Comparison of ENCODE assay signal across 8 cellular contexts in genomic region chr3:157162620-157163019, GRCh38. TPM values are rescaled to one million over a fixed set of nuclear protein-coding genes. Genes with fewer than 3 reads are reported as not detected.
DNase-seq lines count a peak whose midpoint lies in the region; ATAC-seq and TF ChIP-seq lines count a peak whose summit lies in the region.
"Not testable (repeated sequence)": the region's sequence is repeated elsewhere in the genome, so short reads cannot be mapped to it uniquely, and the experiment has no call there.

No MANE protein-coding gene starts in this region.

- BruUV-seq in Calu3 (replicated peaks; lab: Mats Ljungman, UMichigan): not testable (repeated sequence)

- not testable (repeated sequence) for H3K9me3 Mint-ChIP-seq in Calu3 (ENCODE audit: low read depth, unreplicated experiment); activated CD4-positive, alpha-beta T cell treated with anti-CD3 and anti-CD28 coated beads, Interleukin-2, amount 10 ng/mL, durations not matched to agents 7 days and 5 days; central memory CD8-positive, alpha-beta T cell; mesothelial cell of epicardium

- H3K9me3 ChIP-seq in stomach: not testable (repeated sequence)

- ATAC-seq in central memory CD8-positive, alpha-beta T cell (replicated peaks; ENCODE audit: extremely low read depth, poor library complexity, severe bottlenecking): not testable (repeated sequence)

- not testable (repeated sequence) for H3K27me3 Mint-ChIP-seq in Calu3 (ENCODE audit: unreplicated experiment); activated CD4-positive, alpha-beta T cell treated with anti-CD3 and anti-CD28 coated beads, Interleukin-2, amount 10 ng/mL, durations not matched to agents 7 days and 5 days; central memory CD8-positive, alpha-beta T cell; mesothelial cell of epicardium (ENCODE audit: low read depth)

- H3K4me1 Mint-ChIP-seq in Calu3 (ENCODE audit: low read depth, unreplicated experiment) (peaks cover 53% of the 10 kb centered on the region), mesothelial cell of epicardium (peaks cover 21% of the 10 kb centered on the region)
- H3K4me1 Mint-ChIP-seq in activated CD4-positive, alpha-beta T cell treated with anti-CD3 and anti-CD28 coated beads, Interleukin-2, amount 10 ng/mL, durations not matched to agents 7 days and 5 days: peaks cover 32% of the 10 kb centered on the region
- peaks cover 27% of the 10 kb centered on the region for H3K4me1 Mint-ChIP-seq in central memory CD8-positive, alpha-beta T cell

- CTCF ChIA-PET in Calu3 (lab: Charles Lee): interaction anchor here (0.6 to 1.6 kb wide), 4 partner anchors 13 to 337 kb away, joined by 3 to 15 read pairs (median 4); no protein-coding TSS in a partner anchor
- CTCF ChIA-PET in activated CD4-positive, alpha-beta T cell treated with anti-CD3 and anti-CD28 coated beads, Interleukin-2, amount 10 ng/mL, durations not matched to agents 7 days and 5 days (lab: Charles Lee): interaction anchor here (1.3 to 1.7 kb wide), 4 partner anchors 9 to 25 kb away, joined by 4 to 6 read pairs (median 6); no protein-coding TSS in a partner anchor

- not testable (repeated sequence) for H3K27ac Mint-ChIP-seq in Calu3 (ENCODE audit: unreplicated experiment)
- H3K27ac Mint-ChIP-seq in activated CD4-positive, alpha-beta T cell treated with anti-CD3 and anti-CD28 coated beads, Interleukin-2, amount 10 ng/mL, durations not matched to agents 7 days and 5 days: peak overlapping the region; percentile 72
- peak overlapping the region; percentile 29 for H3K27ac Mint-ChIP-seq in central memory CD8-positive, alpha-beta T cell (ENCODE audit: low read depth)
- H3K27ac Mint-ChIP-seq in mesothelial cell of epicardium: peak overlapping the region; percentile 99

- peak; percentile 58 for DNase-seq in Calu3
- DNase-seq in HUDEP-2 (lab: John Stamatoyannopoulos, UW; ENCODE audit: unreplicated experiment in 76 of 76): peak in 62 of 76 experiments; percentile 6 to 76 (median 50)
- DNase-seq in OCI-M1 (lab: John Stamatoyannopoulos, UW): peak; percentile 52
- DNase-seq in activated CD4-positive, alpha-beta T cell treated with anti-CD3 and anti-CD28 coated beads, Interleukin-2, amount 10 ng/mL, durations not matched to agents 7 days and 5 days; central memory CD8-positive, alpha-beta T cell (ENCODE audit: low spot score in 2 of 2); mesothelial cell of epicardium (ENCODE audit: low spot score in 2 of 2, unreplicated experiment in 2 of 2): not testable (repeated sequence)
- peak; percentile 12 for DNase-seq in foreskin melanocyte
- peak; percentile 46 for DNase-seq in stomach

- not testable (repeated sequence) for H3K4me3 Mint-ChIP-seq in Calu3 (ENCODE audit: low read depth, unreplicated experiment); activated CD4-positive, alpha-beta T cell treated with anti-CD3 and anti-CD28 coated beads, Interleukin-2, amount 10 ng/mL, durations not matched to agents 7 days and 5 days; central memory CD8-positive, alpha-beta T cell; mesothelial cell of epicardium

- intact Hi-C loops in Calu3 (cut with micrococcal nuclease; ENCODE audit: unreplicated experiment): loop anchor here (5.0 kb wide), 1 partner anchor 335 kb away; no protein-coding TSS in a partner anchor
- intact Hi-C loops in stomach (cut with DNase I; ENCODE audit: low total_unique reads): not testable (repeated sequence)

- H3K4me1 ChIP-seq in stomach: peaks cover 12 to 40% (median 28%) of the 10 kb centered on the region in 4 donors

- H3K36me3 ChIP-seq in stomach: peaks cover 9 to 12% (median 11%) of the 10 kb centered on the region in 4 donors

- not testable (repeated sequence) for H3K27ac ChIP-seq in stomach

- not testable (repeated sequence) for TF ChIP-seq POLR2A in stomach (IDR thresholded peaks at IDR 0.05)

- 49 to 77% (median 69%) methylated on average over 6 to 7 of the region's 7 CpGs for WGBS in stomach, 5 donors

- not testable (repeated sequence) for TF ChIP-seq EP300 in stomach (IDR thresholded peaks at IDR 0.05)

- POLR2A ChIA-PET in activated CD4-positive, alpha-beta T cell treated with anti-CD3 and anti-CD28 coated beads, Interleukin-2, amount 10 ng/mL, durations not matched to agents 7 days and 5 days (lab: Charles Lee): not testable (repeated sequence)

- H3K4me3 ChIP-seq in stomach: not testable (repeated sequence)

- peak; percentile 36 for TF ChIP-seq CTCF in Calu3 (IDR thresholded peaks at IDR 0.05; ENCODE audit: unreplicated experiment)
- not testable (repeated sequence) for TF ChIP-seq CTCF in mesothelial cell of epicardium (IDR thresholded peaks at IDR 0.05; ENCODE audit: unreplicated experiment); stomach (IDR thresholded peaks at IDR 0.05)

- H3K36me3 Mint-ChIP-seq in Calu3 (ENCODE audit: insufficient read depth, unreplicated experiment): peaks cover 54% of the 10 kb centered on the region
- peaks cover 28% of the 10 kb centered on the region for H3K36me3 Mint-ChIP-seq in activated CD4-positive, alpha-beta T cell treated with anti-CD3 and anti-CD28 coated beads, Interleukin-2, amount 10 ng/mL, durations not matched to agents 7 days and 5 days (ENCODE audit: low read depth)
- H3K36me3 Mint-ChIP-seq in central memory CD8-positive, alpha-beta T cell (ENCODE audit: insufficient read depth): peaks cover 35% of the 10 kb centered on the region
- peaks cover 14% of the 10 kb centered on the region for H3K36me3 Mint-ChIP-seq in mesothelial cell of epicardium

- H3K27me3 ChIP-seq in stomach: not testable (repeated sequence)

RNA-seq across cellular contexts. Expression of gene CCNL1, which starts 2.7 kb away (rescaled TPM):
- total RNA-seq in Calu3 (2022) (291 and 303 TPM in 2 replicates), mesothelial cell of epicardium (248 to 276 TPM (median 261 TPM) in 3 replicates), stomach (100 to 1,000 TPM in 4 of 5 donors, 10 to 100 TPM in 1; 63.1 to 484 (median 434) TPM)
- total RNA-seq in activated CD4-positive, alpha-beta T cell treated with anti-CD3 and anti-CD28 coated beads, Interleukin-2, amount 10 ng/mL, durations not matched to agents 7 days and 5 days: 100 to 1,000 TPM; 220 to 258 TPM
- polyA plus RNA-seq in stomach: 10 to 100 TPM; 14.0 to 74.3 (median 28.9) TPM
